1 cellular context compared by ENCODE assay signal in genomic region chr19:12790628-12791344, GRCh38.
TF ChIP-seq lines count a peak whose summit lies in the region.

No MANE protein-coding gene starts in this region.

TF ChIP-seq in K562, 482 proteins besides CTCF, POLR2A, EP300 and RAD21:
- TF ChIP-seq ZNF766 (CRISPR knock-in tag; conservative IDR thresholded peaks at IDR 0.05) (0 out of 2 replicates have a peak, but pooled peaks have one; percentile 30), HNRNPLL (IDR thresholded peaks at IDR 0.05; ENCODE audit: low read depth, low read length, poor library complexity, severe bottlenecking) (no peak), HDGF (IDR thresholded peaks at IDR 0.05) (0 out of 2 replicates have a peak, but pooled peaks have one; percentile 32), JUN (IDR thresholded peaks at IDR 0.05; ENCODE audit: borderline replicate concordance, low read depth, low read length) (no peak), JUN (CRISPR knock-in tag; IDR thresholded peaks at IDR 0.05; ENCODE audit: borderline replicate concordance) (0 out of 2 replicates have a peak, but pooled peaks have one; percentile 64), SMARCA5 (IDR thresholded peaks at IDR 0.05) (0 out of 2 replicates have a peak, but pooled peaks have one; percentile 28), ELF2 (CRISPR knock-in tag; IDR thresholded peaks at IDR 0.05) (no peak), MNT (conservative IDR thresholded peaks at IDR 0.05) (peak; percentile 100; a peak in 3 of 4 replicates), ZNF175 (CRISPR knock-in tag; IDR thresholded peaks at IDR 0.05; ENCODE audit: low read depth) (0 out of 2 replicates have a peak, but pooled peaks have one; percentile 38), POU5F1 (IDR thresholded peaks at IDR 0.05; ENCODE audit: borderline replicate concordance, low read depth, low read length, partially characterized antibody) (no peak), ZBTB2 (IDR thresholded peaks at IDR 0.05) (peak; percentile 82; the same call in 1 of the 2 replicates), SMAD3 (CRISPR knock-in tag; conservative IDR thresholded peaks at IDR 0.05) (no peak), SMARCE1 (IDR thresholded peaks at IDR 0.05) (peak; percentile 14; the same call in 1 of the 2 replicates), GABPB1 (CRISPR knock-in tag; IDR thresholded peaks at IDR 0.05) (no peak), IFI16 (CRISPR knock-in tag; IDR thresholded peaks at IDR 0.05) (no peak), CEBPG (CRISPR knock-in tag; IDR thresholded peaks at IDR 0.05) (peak; percentile 32; the same call in 1 of the 2 replicates), CEBPG (tag; conservative IDR thresholded peaks at IDR 0.05 in 1 of 2, IDR thresholded peaks at IDR 0.05 in 1 of 2) (no peak), TEAD4 (IDR thresholded peaks at IDR 0.05; ENCODE audit: low read length) (no peak), TEAD4 (CRISPR knock-in tag; IDR thresholded peaks at IDR 0.05; ENCODE audit: borderline replicate concordance) (0 out of 2 replicates have a peak, but pooled peaks have one; percentile 20), FOXJ2 (tag; IDR thresholded peaks at IDR 0.05) (peak; percentile 80), ZNF143 (CRISPR knock-in tag; IDR thresholded peaks at IDR 0.05) (0 out of 2 replicates have a peak, but pooled peaks have one; percentile 39), NFYB (IDR thresholded peaks at IDR 0.05; ENCODE audit: extremely low read depth, insufficient read length) (no peak), SAFB (IDR thresholded peaks at IDR 0.05; ENCODE audit: borderline replicate concordance, low read depth, low read length) (no peak), ZNF780A (CRISPR knock-in tag; IDR thresholded peaks at IDR 0.05) (0 out of 2 replicates have a peak, but pooled peaks have one; percentile 54), HDAC2 (IDR thresholded peaks at IDR 0.05) (peak; percentile 67; the same call in 1 of the 2 replicates), NKRF (IDR thresholded peaks at IDR 0.05; ENCODE audit: borderline replicate concordance) (peak; percentile 78), BRF1 (IDR thresholded peaks at IDR 0.05; ENCODE audit: borderline replicate concordance, extremely low read depth, insufficient read length) (no peak), DNMT1 (IDR thresholded peaks at IDR 0.05) (peak; percentile 64; the same call in 1 of the 2 replicates), HDAC1 (IDR thresholded peaks at IDR 0.05) (peak in 1 of 2 experiments; percentile 83; a peak in 1 of 4 replicates), HES1 (IDR thresholded peaks at IDR 0.05; ENCODE audit: low read depth) (peak; percentile 89), FOXK2 (conservative IDR thresholded peaks at IDR 0.05 in 1 of 2, IDR thresholded peaks at IDR 0.05 in 1 of 2; ENCODE audit: low read depth in 2 of 2) (peak; percentile 99 to 100)
- TF ChIP-seq, protein P1, sequence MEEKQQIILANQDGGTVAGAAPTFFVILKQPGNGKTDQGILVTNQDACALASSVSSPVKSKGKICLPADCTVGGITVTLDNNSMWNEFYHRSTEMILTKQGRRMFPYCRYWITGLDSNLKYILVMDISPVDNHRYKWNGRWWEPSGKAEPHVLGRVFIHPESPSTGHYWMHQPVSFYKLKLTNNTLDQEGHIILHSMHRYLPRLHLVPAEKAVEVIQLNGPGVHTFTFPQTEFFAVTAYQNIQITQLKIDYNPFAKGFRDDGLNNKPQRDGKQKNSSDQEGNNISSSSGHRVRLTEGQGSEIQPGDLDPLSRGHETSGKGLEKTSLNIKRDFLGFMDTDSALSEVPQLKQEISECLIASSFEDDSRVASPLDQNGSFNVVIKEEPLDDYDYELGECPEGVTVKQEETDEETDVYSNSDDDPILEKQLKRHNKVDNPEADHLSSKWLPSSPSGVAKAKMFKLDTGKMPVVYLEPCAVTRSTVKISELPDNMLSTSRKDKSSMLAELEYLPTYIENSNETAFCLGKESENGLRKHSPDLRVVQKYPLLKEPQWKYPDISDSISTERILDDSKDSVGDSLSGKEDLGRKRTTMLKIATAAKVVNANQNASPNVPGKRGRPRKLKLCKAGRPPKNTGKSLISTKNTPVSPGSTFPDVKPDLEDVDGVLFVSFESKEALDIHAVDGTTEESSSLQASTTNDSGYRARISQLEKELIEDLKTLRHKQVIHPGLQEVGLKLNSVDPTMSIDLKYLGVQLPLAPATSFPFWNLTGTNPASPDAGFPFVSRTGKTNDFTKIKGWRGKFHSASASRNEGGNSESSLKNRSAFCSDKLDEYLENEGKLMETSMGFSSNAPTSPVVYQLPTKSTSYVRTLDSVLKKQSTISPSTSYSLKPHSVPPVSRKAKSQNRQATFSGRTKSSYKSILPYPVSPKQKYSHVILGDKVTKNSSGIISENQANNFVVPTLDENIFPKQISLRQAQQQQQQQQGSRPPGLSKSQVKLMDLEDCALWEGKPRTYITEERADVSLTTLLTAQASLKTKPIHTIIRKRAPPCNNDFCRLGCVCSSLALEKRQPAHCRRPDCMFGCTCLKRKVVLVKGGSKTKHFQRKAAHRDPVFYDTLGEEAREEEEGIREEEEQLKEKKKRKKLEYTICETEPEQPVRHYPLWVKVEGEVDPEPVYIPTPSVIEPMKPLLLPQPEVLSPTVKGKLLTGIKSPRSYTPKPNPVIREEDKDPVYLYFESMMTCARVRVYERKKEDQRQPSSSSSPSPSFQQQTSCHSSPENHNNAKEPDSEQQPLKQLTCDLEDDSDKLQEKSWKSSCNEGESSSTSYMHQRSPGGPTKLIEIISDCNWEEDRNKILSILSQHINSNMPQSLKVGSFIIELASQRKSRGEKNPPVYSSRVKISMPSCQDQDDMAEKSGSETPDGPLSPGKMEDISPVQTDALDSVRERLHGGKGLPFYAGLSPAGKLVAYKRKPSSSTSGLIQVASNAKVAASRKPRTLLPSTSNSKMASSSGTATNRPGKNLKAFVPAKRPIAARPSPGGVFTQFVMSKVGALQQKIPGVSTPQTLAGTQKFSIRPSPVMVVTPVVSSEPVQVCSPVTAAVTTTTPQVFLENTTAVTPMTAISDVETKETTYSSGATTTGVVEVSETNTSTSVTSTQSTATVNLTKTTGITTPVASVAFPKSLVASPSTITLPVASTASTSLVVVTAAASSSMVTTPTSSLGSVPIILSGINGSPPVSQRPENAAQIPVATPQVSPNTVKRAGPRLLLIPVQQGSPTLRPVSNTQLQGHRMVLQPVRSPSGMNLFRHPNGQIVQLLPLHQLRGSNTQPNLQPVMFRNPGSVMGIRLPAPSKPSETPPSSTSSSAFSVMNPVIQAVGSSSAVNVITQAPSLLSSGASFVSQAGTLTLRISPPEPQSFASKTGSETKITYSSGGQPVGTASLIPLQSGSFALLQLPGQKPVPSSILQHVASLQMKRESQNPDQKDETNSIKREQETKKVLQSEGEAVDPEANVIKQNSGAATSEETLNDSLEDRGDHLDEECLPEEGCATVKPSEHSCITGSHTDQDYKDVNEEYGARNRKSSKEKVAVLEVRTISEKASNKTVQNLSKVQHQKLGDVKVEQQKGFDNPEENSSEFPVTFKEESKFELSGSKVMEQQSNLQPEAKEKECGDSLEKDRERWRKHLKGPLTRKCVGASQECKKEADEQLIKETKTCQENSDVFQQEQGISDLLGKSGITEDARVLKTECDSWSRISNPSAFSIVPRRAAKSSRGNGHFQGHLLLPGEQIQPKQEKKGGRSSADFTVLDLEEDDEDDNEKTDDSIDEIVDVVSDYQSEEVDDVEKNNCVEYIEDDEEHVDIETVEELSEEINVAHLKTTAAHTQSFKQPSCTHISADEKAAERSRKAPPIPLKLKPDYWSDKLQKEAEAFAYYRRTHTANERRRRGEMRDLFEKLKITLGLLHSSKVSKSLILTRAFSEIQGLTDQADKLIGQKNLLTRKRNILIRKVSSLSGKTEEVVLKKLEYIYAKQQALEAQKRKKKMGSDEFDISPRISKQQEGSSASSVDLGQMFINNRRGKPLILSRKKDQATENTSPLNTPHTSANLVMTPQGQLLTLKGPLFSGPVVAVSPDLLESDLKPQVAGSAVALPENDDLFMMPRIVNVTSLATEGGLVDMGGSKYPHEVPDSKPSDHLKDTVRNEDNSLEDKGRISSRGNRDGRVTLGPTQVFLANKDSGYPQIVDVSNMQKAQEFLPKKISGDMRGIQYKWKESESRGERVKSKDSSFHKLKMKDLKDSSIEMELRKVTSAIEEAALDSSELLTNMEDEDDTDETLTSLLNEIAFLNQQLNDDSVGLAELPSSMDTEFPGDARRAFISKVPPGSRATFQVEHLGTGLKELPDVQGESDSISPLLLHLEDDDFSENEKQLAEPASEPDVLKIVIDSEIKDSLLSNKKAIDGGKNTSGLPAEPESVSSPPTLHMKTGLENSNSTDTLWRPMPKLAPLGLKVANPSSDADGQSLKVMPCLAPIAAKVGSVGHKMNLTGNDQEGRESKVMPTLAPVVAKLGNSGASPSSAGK (IDR thresholded peaks at IDR 0.05) = peak; percentile 8; the same call in 1 of the 2 replicates
- TF ChIP-seq, protein P2, sequence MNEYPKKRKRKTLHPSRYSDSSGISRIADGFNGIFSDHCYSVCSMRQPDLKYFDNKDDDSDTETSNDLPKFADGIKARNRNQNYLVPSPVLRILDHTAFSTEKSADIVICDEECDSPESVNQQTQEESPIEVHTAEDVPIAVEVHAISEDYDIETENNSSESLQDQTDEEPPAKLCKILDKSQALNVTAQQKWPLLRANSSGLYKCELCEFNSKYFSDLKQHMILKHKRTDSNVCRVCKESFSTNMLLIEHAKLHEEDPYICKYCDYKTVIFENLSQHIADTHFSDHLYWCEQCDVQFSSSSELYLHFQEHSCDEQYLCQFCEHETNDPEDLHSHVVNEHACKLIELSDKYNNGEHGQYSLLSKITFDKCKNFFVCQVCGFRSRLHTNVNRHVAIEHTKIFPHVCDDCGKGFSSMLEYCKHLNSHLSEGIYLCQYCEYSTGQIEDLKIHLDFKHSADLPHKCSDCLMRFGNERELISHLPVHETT (CRISPR knock-in tag; conservative IDR thresholded peaks at IDR 0.05 in 1 of 2, IDR thresholded peaks at IDR 0.05 in 1 of 2) = peak in 1 of 2 experiments; percentile 20; a peak in 2 of 4 replicates
- TF ChIP-seq, protein P3, sequence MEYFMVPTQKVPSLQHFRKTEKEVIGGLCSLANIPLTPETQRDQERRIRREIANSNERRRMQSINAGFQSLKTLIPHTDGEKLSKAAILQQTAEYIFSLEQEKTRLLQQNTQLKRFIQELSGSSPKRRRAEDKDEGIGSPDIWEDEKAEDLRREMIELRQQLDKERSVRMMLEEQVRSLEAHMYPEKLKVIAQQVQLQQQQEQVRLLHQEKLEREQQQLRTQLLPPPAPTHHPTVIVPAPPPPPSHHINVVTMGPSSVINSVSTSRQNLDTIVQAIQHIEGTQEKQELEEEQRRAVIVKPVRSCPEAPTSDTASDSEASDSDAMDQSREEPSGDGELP (CRISPR knock-in tag; IDR thresholded peaks at IDR 0.05; ENCODE audit: borderline replicate concordance) = no peak
- TF ChIP-seq, protein P4, sequence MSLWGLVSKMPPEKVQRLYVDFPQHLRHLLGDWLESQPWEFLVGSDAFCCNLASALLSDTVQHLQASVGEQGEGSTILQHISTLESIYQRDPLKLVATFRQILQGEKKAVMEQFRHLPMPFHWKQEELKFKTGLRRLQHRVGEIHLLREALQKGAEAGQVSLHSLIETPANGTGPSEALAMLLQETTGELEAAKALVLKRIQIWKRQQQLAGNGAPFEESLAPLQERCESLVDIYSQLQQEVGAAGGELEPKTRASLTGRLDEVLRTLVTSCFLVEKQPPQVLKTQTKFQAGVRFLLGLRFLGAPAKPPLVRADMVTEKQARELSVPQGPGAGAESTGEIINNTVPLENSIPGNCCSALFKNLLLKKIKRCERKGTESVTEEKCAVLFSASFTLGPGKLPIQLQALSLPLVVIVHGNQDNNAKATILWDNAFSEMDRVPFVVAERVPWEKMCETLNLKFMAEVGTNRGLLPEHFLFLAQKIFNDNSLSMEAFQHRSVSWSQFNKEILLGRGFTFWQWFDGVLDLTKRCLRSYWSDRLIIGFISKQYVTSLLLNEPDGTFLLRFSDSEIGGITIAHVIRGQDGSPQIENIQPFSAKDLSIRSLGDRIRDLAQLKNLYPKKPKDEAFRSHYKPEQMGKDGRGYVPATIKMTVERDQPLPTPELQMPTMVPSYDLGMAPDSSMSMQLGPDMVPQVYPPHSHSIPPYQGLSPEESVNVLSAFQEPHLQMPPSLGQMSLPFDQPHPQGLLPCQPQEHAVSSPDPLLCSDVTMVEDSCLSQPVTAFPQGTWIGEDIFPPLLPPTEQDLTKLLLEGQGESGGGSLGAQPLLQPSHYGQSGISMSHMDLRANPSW (CRISPR knock-in tag; IDR thresholded peaks at IDR 0.05) = 0 out of 2 replicates have a peak, but pooled peaks have one; percentile 49
TF ChIP-seq in K562: peak in this region for 22.
